2 cellular contexts compared by ENCODE assay signal in genomic region chr17:28849281-28849680, GRCh38.
TF ChIP-seq lines count a peak whose summit lies in the region.

No MANE protein-coding gene starts in this region.

TF ChIP-seq in GM23338, 12 proteins besides CTCF, POLR2A, EP300 and RAD21:
- TF ChIP-seq ZNF331 (CRISPR knock-in tag; IDR thresholded peaks at IDR 0.05; ENCODE audit: low read depth) (no peak), ZNF114 (CRISPR knock-in tag; IDR thresholded peaks at IDR 0.05) (no peak), STAT1 (IDR thresholded peaks at IDR 0.05; ENCODE audit: unreplicated experiment) (no peak), EZH2 (IDR thresholded peaks at IDR 0.05; ENCODE audit: low read depth, unreplicated experiment) (no peak), NANOG (IDR thresholded peaks at IDR 0.05; ENCODE audit: borderline replicate concordance) (no peak), JUNB (IDR thresholded peaks at IDR 0.05; ENCODE audit: unreplicated experiment) (no peak), EZH2phosphoT487 (IDR thresholded peaks at IDR 0.05; ENCODE audit: unreplicated experiment) (no peak), CREB1 (CRISPR knock-in tag; IDR thresholded peaks at IDR 0.05; ENCODE audit: low read depth) (no peak), POLR2AphosphoS5 (IDR thresholded peaks at IDR 0.05; ENCODE audit: low read depth) (no peak)
- TF ChIP-seq, protein P1, sequence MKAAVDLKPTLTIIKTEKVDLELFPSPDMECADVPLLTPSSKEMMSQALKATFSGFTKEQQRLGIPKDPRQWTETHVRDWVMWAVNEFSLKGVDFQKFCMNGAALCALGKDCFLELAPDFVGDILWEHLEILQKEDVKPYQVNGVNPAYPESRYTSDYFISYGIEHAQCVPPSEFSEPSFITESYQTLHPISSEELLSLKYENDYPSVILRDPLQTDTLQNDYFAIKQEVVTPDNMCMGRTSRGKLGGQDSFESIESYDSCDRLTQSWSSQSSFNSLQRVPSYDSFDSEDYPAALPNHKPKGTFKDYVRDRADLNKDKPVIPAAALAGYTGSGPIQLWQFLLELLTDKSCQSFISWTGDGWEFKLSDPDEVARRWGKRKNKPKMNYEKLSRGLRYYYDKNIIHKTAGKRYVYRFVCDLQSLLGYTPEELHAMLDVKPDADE (IDR thresholded peaks at IDR 0.05): no peak
- TF ChIP-seq, protein P2, sequence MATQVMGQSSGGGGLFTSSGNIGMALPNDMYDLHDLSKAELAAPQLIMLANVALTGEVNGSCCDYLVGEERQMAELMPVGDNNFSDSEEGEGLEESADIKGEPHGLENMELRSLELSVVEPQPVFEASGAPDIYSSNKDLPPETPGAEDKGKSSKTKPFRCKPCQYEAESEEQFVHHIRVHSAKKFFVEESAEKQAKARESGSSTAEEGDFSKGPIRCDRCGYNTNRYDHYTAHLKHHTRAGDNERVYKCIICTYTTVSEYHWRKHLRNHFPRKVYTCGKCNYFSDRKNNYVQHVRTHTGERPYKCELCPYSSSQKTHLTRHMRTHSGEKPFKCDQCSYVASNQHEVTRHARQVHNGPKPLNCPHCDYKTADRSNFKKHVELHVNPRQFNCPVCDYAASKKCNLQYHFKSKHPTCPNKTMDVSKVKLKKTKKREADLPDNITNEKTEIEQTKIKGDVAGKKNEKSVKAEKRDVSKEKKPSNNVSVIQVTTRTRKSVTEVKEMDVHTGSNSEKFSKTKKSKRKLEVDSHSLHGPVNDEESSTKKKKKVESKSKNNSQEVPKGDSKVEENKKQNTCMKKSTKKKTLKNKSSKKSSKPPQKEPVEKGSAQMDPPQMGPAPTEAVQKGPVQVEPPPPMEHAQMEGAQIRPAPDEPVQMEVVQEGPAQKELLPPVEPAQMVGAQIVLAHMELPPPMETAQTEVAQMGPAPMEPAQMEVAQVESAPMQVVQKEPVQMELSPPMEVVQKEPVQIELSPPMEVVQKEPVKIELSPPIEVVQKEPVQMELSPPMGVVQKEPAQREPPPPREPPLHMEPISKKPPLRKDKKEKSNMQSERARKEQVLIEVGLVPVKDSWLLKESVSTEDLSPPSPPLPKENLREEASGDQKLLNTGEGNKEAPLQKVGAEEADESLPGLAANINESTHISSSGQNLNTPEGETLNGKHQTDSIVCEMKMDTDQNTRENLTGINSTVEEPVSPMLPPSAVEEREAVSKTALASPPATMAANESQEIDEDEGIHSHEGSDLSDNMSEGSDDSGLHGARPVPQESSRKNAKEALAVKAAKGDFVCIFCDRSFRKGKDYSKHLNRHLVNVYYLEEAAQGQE (IDR thresholded peaks at IDR 0.05; ENCODE audit: unreplicated experiment): no peak
- TF ChIP-seq, protein P3, sequence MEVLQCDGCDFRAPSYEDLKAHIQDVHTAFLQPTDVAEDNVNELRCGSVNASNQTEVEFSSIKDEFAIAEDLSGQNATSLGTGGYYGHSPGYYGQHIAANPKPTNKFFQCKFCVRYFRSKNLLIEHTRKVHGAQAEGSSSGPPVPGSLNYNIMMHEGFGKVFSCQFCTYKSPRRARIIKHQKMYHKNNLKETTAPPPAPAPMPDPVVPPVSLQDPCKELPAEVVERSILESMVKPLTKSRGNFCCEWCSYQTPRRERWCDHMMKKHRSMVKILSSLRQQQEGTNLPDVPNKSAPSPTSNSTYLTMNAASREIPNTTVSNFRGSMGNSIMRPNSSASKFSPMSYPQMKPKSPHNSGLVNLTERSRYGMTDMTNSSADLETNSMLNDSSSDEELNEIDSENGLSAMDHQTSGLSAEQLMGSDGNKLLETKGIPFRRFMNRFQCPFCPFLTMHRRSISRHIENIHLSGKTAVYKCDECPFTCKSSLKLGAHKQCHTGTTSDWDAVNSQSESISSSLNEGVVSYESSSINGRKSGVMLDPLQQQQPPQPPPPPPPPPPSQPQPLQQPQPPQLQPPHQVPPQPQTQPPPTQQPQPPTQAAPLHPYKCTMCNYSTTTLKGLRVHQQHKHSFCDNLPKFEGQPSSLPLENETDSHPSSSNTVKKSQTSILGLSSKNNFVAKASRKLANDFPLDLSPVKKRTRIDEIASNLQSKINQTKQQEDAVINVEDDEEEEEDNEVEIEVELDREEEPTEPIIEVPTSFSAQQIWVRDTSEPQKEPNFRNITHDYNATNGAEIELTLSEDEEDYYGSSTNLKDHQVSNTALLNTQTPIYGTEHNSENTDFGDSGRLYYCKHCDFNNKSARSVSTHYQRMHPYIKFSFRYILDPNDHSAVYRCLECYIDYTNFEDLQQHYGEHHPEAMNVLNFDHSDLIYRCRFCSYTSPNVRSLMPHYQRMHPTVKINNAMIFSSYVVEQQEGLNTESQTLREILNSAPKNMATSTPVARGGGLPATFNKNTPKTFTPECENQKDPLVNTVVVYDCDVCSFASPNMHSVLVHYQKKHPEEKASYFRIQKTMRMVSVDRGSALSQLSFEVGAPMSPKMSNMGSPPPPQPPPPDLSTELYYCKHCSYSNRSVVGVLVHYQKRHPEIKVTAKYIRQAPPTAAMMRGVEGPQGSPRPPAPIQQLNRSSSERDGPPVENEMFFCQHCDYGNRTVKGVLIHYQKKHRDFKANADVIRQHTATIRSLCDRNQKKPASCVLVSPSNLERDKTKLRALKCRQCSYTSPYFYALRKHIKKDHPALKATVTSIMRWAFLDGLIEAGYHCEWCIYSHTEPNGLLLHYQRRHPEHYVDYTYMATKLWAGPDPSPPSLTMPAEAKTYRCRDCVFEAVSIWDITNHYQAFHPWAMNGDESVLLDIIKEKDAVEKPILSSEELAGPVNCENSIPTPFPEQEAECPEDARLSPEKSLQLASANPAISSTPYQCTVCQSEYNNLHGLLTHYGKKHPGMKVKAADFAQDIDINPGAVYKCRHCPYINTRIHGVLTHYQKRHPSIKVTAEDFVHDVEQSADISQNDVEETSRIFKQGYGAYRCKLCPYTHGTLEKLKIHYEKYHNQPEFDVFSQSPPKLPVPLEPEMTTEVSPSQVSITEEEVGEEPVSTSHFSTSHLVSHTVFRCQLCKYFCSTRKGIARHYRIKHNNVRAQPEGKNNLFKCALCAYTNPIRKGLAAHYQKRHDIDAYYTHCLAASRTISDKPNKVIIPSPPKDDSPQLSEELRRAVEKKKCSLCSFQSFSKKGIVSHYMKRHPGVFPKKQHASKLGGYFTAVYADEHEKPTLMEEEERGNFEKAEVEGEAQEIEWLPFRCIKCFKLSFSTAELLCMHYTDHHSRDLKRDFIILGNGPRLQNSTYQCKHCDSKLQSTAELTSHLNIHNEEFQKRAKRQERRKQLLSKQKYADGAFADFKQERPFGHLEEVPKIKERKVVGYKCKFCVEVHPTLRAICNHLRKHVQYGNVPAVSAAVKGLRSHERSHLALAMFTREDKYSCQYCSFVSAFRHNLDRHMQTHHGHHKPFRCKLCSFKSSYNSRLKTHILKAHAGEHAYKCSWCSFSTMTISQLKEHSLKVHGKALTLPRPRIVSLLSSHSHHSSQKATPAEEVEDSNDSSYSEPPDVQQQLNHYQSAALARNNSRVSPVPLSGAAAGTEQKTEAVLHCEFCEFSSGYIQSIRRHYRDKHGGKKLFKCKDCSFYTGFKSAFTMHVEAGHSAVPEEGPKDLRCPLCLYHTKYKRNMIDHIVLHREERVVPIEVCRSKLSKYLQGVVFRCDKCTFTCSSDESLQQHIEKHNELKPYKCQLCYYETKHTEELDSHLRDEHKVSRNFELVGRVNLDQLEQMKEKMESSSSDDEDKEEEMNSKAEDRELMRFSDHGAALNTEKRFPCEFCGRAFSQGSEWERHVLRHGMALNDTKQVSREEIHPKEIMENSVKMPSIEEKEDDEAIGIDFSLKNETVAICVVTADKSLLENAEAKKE (CRISPR knock-in tag; IDR thresholded peaks at IDR 0.05): no peak

TF ChIP-seq in SK-N-SH treated with all-trans-retinoic acid at 6 μM for 48 hours, 23 proteins besides CTCF, POLR2A, EP300 and RAD21:
- no peak for TF ChIP-seq ISL1 (CRISPR knock-in tag; IDR thresholded peaks at IDR 0.05)
- TF ChIP-seq, protein P4, sequence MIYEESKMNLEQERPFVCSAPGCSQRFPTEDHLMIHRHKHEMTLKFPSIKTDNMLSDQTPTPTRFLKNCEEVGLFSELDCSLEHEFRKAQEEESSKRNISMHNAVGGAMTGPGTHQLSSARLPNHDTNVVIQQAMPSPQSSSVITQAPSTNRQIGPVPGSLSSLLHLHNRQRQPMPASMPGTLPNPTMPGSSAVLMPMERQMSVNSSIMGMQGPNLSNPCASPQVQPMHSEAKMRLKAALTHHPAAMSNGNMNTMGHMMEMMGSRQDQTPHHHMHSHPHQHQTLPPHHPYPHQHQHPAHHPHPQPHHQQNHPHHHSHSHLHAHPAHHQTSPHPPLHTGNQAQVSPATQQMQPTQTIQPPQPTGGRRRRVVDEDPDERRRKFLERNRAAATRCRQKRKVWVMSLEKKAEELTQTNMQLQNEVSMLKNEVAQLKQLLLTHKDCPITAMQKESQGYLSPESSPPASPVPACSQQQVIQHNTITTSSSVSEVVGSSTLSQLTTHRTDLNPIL (CRISPR knock-in tag; IDR thresholded peaks at IDR 0.05; ENCODE audit: low read depth): no peak
- no peak for TF ChIP-seq TSHZ2 (CRISPR knock-in tag; IDR thresholded peaks at IDR 0.05)
- TF ChIP-seq GLIS3 (CRISPR knock-in tag; IDR thresholded peaks at IDR 0.05): no peak
- no peak for TF ChIP-seq TOX (CRISPR knock-in tag; IDR thresholded peaks at IDR 0.05; ENCODE audit: borderline replicate concordance)
- TF ChIP-seq TCF4 (CRISPR knock-in tag; IDR thresholded peaks at IDR 0.05; ENCODE audit: borderline replicate concordance): no peak
- TF ChIP-seq, protein P5, sequence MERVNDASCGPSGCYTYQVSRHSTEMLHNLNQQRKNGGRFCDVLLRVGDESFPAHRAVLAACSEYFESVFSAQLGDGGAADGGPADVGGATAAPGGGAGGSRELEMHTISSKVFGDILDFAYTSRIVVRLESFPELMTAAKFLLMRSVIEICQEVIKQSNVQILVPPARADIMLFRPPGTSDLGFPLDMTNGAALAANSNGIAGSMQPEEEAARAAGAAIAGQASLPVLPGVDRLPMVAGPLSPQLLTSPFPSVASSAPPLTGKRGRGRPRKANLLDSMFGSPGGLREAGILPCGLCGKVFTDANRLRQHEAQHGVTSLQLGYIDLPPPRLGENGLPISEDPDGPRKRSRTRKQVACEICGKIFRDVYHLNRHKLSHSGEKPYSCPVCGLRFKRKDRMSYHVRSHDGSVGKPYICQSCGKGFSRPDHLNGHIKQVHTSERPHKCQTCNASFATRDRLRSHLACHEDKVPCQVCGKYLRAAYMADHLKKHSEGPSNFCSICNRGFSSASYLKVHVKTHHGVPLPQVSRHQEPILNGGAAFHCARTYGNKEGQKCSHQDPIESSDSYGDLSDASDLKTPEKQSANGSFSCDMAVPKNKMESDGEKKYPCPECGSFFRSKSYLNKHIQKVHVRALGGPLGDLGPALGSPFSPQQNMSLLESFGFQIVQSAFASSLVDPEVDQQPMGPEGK (CRISPR knock-in tag; IDR thresholded peaks at IDR 0.05; ENCODE audit: borderline replicate concordance): no peak
- no peak for TF ChIP-seq ZFP30 (CRISPR knock-in tag; IDR thresholded peaks at IDR 0.05)
- TF ChIP-seq ZNF8 (CRISPR knock-in tag; IDR thresholded peaks at IDR 0.05): no peak
- no peak for TF ChIP-seq ZC3H10 (CRISPR knock-in tag; IDR thresholded peaks at IDR 0.05)
- TF ChIP-seq ARNTL (CRISPR knock-in tag; IDR thresholded peaks at IDR 0.05; ENCODE audit: borderline replicate concordance, low read depth): no peak
- TF ChIP-seq PPARA (CRISPR knock-in tag; IDR thresholded peaks at IDR 0.05; ENCODE audit: borderline replicate concordance): no peak
- no peak for TF ChIP-seq ZFP3 (CRISPR knock-in tag; IDR thresholded peaks at IDR 0.05)
- TF ChIP-seq OSR1 (CRISPR knock-in tag; IDR thresholded peaks at IDR 0.05): no peak
TF ChIP-seq in SK-N-SH treated with all-trans-retinoic acid at 6 μM for 48 hours: peak in this region for 0.
